Comparison of ENCODE assay signal across 1 cellular context in the genomic region with DNA sequence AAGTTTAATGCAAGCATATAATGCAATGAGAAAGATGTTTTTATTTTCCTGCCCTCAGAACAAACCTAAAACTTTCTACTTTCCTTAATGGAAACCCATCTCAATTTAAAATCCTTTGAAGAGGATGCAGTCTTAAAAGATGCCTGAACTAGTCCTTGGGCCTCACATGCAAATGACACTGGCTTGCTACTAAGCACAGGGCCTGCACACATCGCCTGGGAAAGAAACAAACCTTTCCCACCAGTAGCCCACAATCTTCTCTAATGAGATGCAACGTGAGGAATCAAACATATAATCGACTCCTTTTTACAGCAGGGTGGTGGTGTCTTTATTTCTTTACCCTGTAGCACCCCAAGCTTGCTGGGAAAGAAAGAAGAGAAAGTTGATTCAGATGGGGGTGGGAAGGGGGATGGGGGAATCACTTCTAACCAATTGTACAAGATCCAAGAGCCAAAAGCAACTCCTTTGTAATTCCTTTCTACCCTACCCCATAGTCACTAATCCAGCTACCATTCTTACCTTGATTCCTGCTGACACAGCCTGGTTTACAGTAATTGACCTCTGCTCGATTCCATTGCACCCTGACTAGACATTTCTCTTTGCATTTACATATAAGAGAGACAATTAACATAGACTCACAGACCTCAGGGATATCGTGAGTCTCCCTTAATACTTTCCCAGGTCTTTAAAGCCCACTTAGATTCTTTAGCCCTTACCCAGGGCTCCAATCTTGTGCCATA.
TF ChIP-seq lines count a peak whose summit lies in the region.

No MANE protein-coding gene starts in this region.

TF ChIP-seq in IMR-90, 13 proteins besides CTCF, POLR2A, EP300 and RAD21 (continued from another document):
- TF ChIP-seq CHD1 (IDR thresholded peaks at IDR 0.05; ENCODE audit: low read depth, low read length) (no peak), SMC3 (IDR thresholded peaks at IDR 0.05; ENCODE audit: low read depth, low read length) (no peak), USF2 (IDR thresholded peaks at IDR 0.05; ENCODE audit: low read depth, low read length) (no peak), BHLHE40 (IDR thresholded peaks at IDR 0.05; ENCODE audit: low read depth, low read length) (no peak), RFX5 (IDR thresholded peaks at IDR 0.05; ENCODE audit: low read depth, low read length) (no peak), RCOR1 (IDR thresholded peaks at IDR 0.05; ENCODE audit: insufficient replicate concordance, low read length) (no peak), NFE2L2 (IDR thresholded peaks at IDR 0.05; ENCODE audit: low read depth, low read length) (no peak), FOS (IDR thresholded peaks at IDR 0.05; ENCODE audit: low read depth, low read length) (no peak)
TF ChIP-seq in IMR-90: peak in this region for 0.
